In the genomic region with DNA sequence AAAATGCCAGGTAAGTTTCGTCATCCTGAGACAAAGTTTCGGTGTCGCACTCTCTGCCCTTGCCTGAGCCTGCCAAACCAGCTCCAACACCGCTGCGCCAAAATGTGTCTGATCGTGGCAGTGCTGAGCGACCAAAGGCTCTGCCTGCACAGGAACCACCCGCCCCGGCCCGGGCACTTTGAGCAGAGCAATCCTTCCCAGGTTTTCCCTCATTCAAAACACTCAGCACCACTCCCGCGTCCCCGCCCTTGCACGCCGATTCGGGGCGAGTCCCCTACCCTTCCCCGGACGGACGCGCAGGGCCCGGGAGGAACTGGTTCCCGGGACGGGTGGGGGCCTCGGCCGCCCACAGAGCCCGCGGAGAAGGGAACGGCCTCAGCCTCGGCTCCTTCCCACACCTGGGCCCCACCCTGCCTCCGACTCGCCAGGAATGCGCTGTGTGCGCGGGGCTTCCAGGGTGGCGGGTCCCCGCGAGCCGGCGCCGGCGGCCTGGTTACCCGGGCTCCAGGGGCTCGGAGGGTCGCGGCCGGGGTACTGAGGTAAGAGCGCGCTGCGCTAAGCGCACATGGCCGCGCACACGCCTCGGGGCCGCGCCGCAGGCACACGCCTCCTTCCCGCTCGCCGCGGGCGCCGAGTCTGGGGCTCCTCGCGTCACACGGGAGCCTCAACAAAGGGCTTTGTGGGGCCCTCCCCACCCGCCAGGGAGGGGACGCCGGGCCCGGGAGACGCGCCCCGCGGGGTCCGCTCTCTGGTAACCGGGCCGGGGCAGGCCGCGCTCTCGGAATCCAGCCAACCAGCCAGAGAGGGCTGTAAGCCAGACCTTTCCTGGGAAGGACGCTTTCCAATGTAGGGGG, we compare ENCODE assay signal across 1 cellular context.
TF ChIP-seq lines count a peak whose summit lies in the region.

A gene with protein sequence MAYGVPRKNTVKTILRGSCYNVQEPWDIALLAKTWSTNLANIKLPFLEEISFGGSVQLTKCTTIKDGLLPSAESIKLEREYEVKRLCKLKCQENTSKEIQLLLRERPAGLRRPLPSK (minus strand): TSS at position 638 of the 854 bp plus-strand sequence. CDS start 902 bp downstream, outside the sequence.

TF ChIP-seq in HepG2, 621 proteins besides CTCF, POLR2A, EP300 and RAD21 (continued from another document and continues in another):
- TF ChIP-seq ZNF770 (CRISPR knock-in tag; IDR thresholded peaks at IDR 0.05) (0 out of 2 replicates have a peak, but pooled peaks have one; percentile 26), ZNF800 (CRISPR knock-in tag; IDR thresholded peaks at IDR 0.05) (peak; percentile 95), AHR (CRISPR knock-in tag; IDR thresholded peaks at IDR 0.05) (no peak), KMT2B (CRISPR knock-in tag; IDR thresholded peaks at IDR 0.05) (no peak), ZNF12 (CRISPR knock-in tag; IDR thresholded peaks at IDR 0.05) (no peak), ATF7-NPFF (CRISPR knock-in tag; IDR thresholded peaks at IDR 0.05; ENCODE audit: low read depth) (0 out of 2 replicates have a peak, but pooled peaks have one; percentile 46), ZHX2 (IDR thresholded peaks at IDR 0.05; ENCODE audit: low read depth) (no peak), ZHX2 (CRISPR knock-in tag; IDR thresholded peaks at IDR 0.05; ENCODE audit: borderline replicate concordance) (no peak), ZSCAN20 (CRISPR knock-in tag; IDR thresholded peaks at IDR 0.05; ENCODE audit: borderline replicate concordance) (no peak), ZNF282 (IDR thresholded peaks at IDR 0.05; ENCODE audit: partially characterized antibody) (no peak), ZFP37 (CRISPR knock-in tag; IDR thresholded peaks at IDR 0.05; ENCODE audit: borderline replicate concordance) (no peak), CREM (IDR thresholded peaks at IDR 0.05) (no peak), CREM (CRISPR knock-in tag; IDR thresholded peaks at IDR 0.05) (no peak), ATM (IDR thresholded peaks at IDR 0.05; ENCODE audit: borderline replicate concordance) (no peak), XRCC5 (optimal IDR thresholded peaks at IDR 0.05; ENCODE audit: low read length) (peak; percentile 15), SKI (IDR thresholded peaks at IDR 0.05; ENCODE audit: partially characterized antibody) (no peak), TOPORS (CRISPR knock-in tag; IDR thresholded peaks at IDR 0.05) (no peak), SP5 (CRISPR knock-in tag; IDR thresholded peaks at IDR 0.05; ENCODE audit: borderline replicate concordance, low read depth) (no peak), RAD51 (IDR thresholded peaks at IDR 0.05; ENCODE audit: borderline replicate concordance) (no peak), PAWR (CRISPR knock-in tag; IDR thresholded peaks at IDR 0.05; ENCODE audit: borderline replicate concordance) (no peak), NKX3-1 (CRISPR knock-in tag; IDR thresholded peaks at IDR 0.05) (no peak), ZNF761 (CRISPR knock-in tag; conservative IDR thresholded peaks at IDR 0.05) (no peak), GABPB1 (CRISPR knock-in tag; IDR thresholded peaks at IDR 0.05) (peak; percentile 52; the same call in 1 of the 2 replicates), ZMYM4 (CRISPR knock-in tag; IDR thresholded peaks at IDR 0.05) (peak; percentile 36), CHCHD3 (CRISPR knock-in tag; IDR thresholded peaks at IDR 0.05) (no peak), MAZ (IDR thresholded peaks at IDR 0.05; ENCODE audit: borderline replicate concordance, low read depth, low read length) (no peak), MAZ (CRISPR knock-in tag; IDR thresholded peaks at IDR 0.05; ENCODE audit: low read depth) (peak; percentile 34; the same call in 1 of the 2 replicates), TCF7L2 (IDR thresholded peaks at IDR 0.05; ENCODE audit: low read depth, low read length) (no peak), ZNF790 (CRISPR knock-in tag; IDR thresholded peaks at IDR 0.05; ENCODE audit: borderline replicate concordance) (no peak), CHD2 (IDR thresholded peaks at IDR 0.05; ENCODE audit: low read depth, low read length) (no peak), PPARG (CRISPR knock-in tag; conservative IDR thresholded peaks at IDR 0.05) (no peak), ZNF34 (CRISPR knock-in tag; IDR thresholded peaks at IDR 0.05; ENCODE audit: borderline replicate concordance) (no peak), ZSCAN22 (CRISPR knock-in tag; IDR thresholded peaks at IDR 0.05) (no peak), PATZ1 (CRISPR knock-in tag; IDR thresholded peaks at IDR 0.05) (0 out of 2 replicates have a peak, but pooled peaks have one; percentile 40), RFXAP (CRISPR knock-in tag; IDR thresholded peaks at IDR 0.05; ENCODE audit: borderline replicate concordance) (no peak), NONO (IDR thresholded peaks at IDR 0.05) (no peak), NONO (CRISPR knock-in tag; conservative IDR thresholded peaks at IDR 0.05) (0 out of 2 replicates have a peak, but pooled peaks have one; percentile 25), POGK (CRISPR knock-in tag; conservative IDR thresholded peaks at IDR 0.05) (no peak), ZNF788 (CRISPR knock-in tag; IDR thresholded peaks at IDR 0.05; ENCODE audit: borderline replicate concordance) (peak; percentile 35; the same call in 1 of the 2 replicates), DNMT3B (CRISPR knock-in tag; conservative IDR thresholded peaks at IDR 0.05) (no peak), LCORL (IDR thresholded peaks at IDR 0.05) (no peak), LCORL (CRISPR knock-in tag; IDR thresholded peaks at IDR 0.05) (0 out of 2 replicates have a peak, but pooled peaks have one; percentile 24), SETDB1 (CRISPR knock-in tag; IDR thresholded peaks at IDR 0.05; ENCODE audit: borderline replicate concordance) (no peak), MYNN (CRISPR knock-in tag; IDR thresholded peaks at IDR 0.05; ENCODE audit: low read depth) (no peak), ZC3H4 (CRISPR knock-in tag; IDR thresholded peaks at IDR 0.05; ENCODE audit: borderline replicate concordance) (no peak)
- TF ChIP-seq, protein P1, sequence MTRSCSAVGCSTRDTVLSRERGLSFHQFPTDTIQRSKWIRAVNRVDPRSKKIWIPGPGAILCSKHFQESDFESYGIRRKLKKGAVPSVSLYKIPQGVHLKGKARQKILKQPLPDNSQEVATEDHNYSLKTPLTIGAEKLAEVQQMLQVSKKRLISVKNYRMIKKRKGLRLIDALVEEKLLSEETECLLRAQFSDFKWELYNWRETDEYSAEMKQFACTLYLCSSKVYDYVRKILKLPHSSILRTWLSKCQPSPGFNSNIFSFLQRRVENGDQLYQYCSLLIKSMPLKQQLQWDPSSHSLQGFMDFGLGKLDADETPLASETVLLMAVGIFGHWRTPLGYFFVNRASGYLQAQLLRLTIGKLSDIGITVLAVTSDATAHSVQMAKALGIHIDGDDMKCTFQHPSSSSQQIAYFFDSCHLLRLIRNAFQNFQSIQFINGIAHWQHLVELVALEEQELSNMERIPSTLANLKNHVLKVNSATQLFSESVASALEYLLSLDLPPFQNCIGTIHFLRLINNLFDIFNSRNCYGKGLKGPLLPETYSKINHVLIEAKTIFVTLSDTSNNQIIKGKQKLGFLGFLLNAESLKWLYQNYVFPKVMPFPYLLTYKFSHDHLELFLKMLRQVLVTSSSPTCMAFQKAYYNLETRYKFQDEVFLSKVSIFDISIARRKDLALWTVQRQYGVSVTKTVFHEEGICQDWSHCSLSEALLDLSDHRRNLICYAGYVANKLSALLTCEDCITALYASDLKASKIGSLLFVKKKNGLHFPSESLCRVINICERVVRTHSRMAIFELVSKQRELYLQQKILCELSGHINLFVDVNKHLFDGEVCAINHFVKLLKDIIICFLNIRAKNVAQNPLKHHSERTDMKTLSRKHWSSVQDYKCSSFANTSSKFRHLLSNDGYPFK (CRISPR knock-in tag; IDR thresholded peaks at IDR 0.05; ENCODE audit: borderline replicate concordance) = no peak
- TF ChIP-seq, protein P2, sequence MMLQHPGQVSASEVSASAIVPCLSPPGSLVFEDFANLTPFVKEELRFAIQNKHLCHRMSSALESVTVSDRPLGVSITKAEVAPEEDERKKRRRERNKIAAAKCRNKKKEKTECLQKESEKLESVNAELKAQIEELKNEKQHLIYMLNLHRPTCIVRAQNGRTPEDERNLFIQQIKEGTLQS (CRISPR knock-in tag; IDR thresholded peaks at IDR 0.05) = no peak
